27 cellular contexts compared by ENCODE assay signal in genomic region chr14:29370024-29370423, GRCh38.
"Had no signal": no experiment of that assay in that cellular context is flagged by ENCODE, and none has a peak within 500 bp of the region (broad histone marks: within the 10 kb centered on the region; RNA-seq: fewer than 3 reads in every experiment).

No MANE protein-coding gene starts in this region.

- H3K36me3 ChIP-seq: left ventricle myocardium inferior, neural progenitor cell, neutrophil, right atrium auricular region, right lobe of liver, suprapubic skin, thoracic aorta, tibial artery, upper lobe of right lung had no signal

- FAIRE-seq: islet of Langerhans, kidney, urothelium cell line had no signal

- H3K27me3 ChIP-seq: neural progenitor cell, neutrophil, right atrium auricular region, right lobe of liver, suprapubic skin, tibial artery, upper lobe of right lung had no signal

- H3K4me1 ChIP-seq: left ventricle myocardium inferior, neural progenitor cell, right atrium auricular region, right lobe of liver, suprapubic skin, tibial artery, upper lobe of right lung had no signal

- DNase-seq: hypothalamus; immature natural killer cell; kidney; left ventricle myocardium inferior; mesendoderm; naive B cell; natural killer cell; nephron progenitor cell; occipital lobe; right lobe of liver; stimulated activated CD4-positive, alpha-beta T cell treated with anti-CD3 and anti-CD28 coated beads, Interleukin-12 subunit alpha, Interleukin-12 subunit beta, amount 100 ng/mL, for 4 hours; stimulated activated CD4-positive, alpha-beta T cell treated with anti-CD3 and anti-CD28 coated beads, Interleukin-15, amount 100 ng/mL, for 24 hours; stimulated activated CD4-positive, alpha-beta T cell treated with anti-CD3 and anti-CD28 coated beads, Interleukin-4, amount 100 ng/mL, for 24 hours; stimulated activated naive CD4-positive, alpha-beta T cell; tibial artery; trophoblast cell; upper lobe of right lung had no signal

- H3K9me3 ChIP-seq: neutrophil, right lobe of liver, thoracic aorta, tibial artery, upper lobe of right lung had no signal

- H3K27ac ChIP-seq: left ventricle myocardium inferior, neural progenitor cell, neutrophil, right atrium auricular region, right lobe of liver, skin epidermis, suprapubic skin, thoracic aorta, tibial artery, upper lobe of right lung had no signal

- H3K4me3 ChIP-seq: left ventricle myocardium inferior, lung, neural progenitor cell, right atrium auricular region, right lobe of liver, skin epidermis, suprapubic skin, thoracic aorta, tibial artery, upper lobe of right lung had no signal

- ATAC-seq: natural killer cell; right lobe of liver; stimulated activated effector memory CD8-positive, alpha-beta T cell treated with anti-CD3 and anti-CD28 coated beads, Interleukin-12 subunit alpha, Interleukin-12 subunit beta, amount 100 ng/mL, for 72 hours; upper lobe of right lung had no signal
